Comparison of ENCODE assay signal across 10 cellular contexts in the genomic region with DNA sequence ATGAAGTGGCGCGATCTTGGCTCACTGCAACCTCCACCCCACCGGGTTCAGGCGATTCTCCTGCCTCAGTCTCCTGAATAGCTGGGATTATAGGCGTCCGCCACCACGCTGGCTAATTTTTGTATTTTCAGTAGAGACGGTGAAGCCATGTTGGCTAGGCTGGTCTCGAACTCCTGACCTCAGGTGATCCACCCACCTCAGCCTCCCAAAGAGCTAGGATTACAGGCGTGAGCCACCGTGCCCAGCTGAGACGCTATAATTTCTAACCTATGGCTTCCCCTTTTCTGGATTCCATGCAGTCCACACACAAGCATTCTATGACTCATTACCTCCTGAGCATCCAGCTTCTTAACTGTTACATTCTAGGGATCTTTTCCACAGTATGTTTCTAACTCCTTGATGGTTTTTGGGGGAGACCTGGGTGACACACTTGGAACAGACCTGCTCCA. TPM values are rescaled to one million over a fixed set of nuclear protein-coding genes. Genes with fewer than 3 reads are reported as not detected.
A peak's percentile ranks its signal among the peaks of the same experiment; 100 is the strongest.
DNase-seq lines count a peak whose midpoint lies in the region; ATAC-seq and TF ChIP-seq lines count a peak whose summit lies in the region.
"Had no signal": no experiment of that assay in that cellular context is flagged by ENCODE, and none has a peak within 500 bp of the region (broad histone marks: within the 10 kb centered on the region; RNA-seq: fewer than 3 reads in every experiment).

No MANE protein-coding gene starts in this region.

- H3K36me3 Mint-ChIP-seq in activated CD4-positive, alpha-beta T cell treated with anti-CD3 and anti-CD28 coated beads, Interleukin-2, amount 10 ng/mL, durations not matched to agents 24 days and 14 days (ENCODE audit: low read depth) = peaks cover 50% of the 10 kb centered on the region
- peaks cover 42% of the 10 kb centered on the region for H3K36me3 Mint-ChIP-seq in activated CD4-positive, alpha-beta T cell treated with anti-CD3 and anti-CD28 coated beads, Interleukin-2, amount 10 ng/mL, durations not matched to agents 7 days and 5 days (ENCODE audit: low read depth)
- H3K36me3 Mint-ChIP-seq in stimulated activated naive B cell treated with anti-CD40 and anti-IgM and Interleukin-4, amounts not matched to agents 10 μg/mL and 1 μg/mL and 100 μg/mL, for 72 hours = peaks cover 24 to 36% of the 10 kb centered on the region in 2 donors

- ATAC-seq in stimulated activated naive B cell treated with anti-CD40 and anti-IgM and Interleukin-4, amounts not matched to agents 10 μg/mL and 1 μg/mL and 100 μg/mL, for 72 hours (replicated peaks) = peak in 1 of 2 donors; percentile 39

- H3K27me3 Mint-ChIP-seq in activated CD4-positive, alpha-beta T cell treated with anti-CD3 and anti-CD28 coated beads, Interleukin-2, amount 10 ng/mL, durations not matched to agents 24 days and 14 days = no peaks in the 10 kb centered on the region
- no peaks in the 10 kb centered on the region for H3K27me3 Mint-ChIP-seq in activated CD4-positive, alpha-beta T cell treated with anti-CD3 and anti-CD28 coated beads, Interleukin-2, amount 10 ng/mL, durations not matched to agents 7 days and 5 days
- no peaks in the 10 kb centered on the region for H3K27me3 Mint-ChIP-seq in stimulated activated naive B cell treated with anti-CD40 and anti-IgM and Interleukin-4, amounts not matched to agents 10 μg/mL and 1 μg/mL and 100 μg/mL, for 72 hours

- CTCF ChIA-PET in activated CD4-positive, alpha-beta T cell treated with anti-CD3 and anti-CD28 coated beads, Interleukin-2, amount 10 ng/mL, durations not matched to agents 7 days and 5 days (lab: Charles Lee) = interaction anchor here (0.6 to 1.3 kb wide), 4 partner anchors 11 to 59 kb away, joined by 3 to 5 read pairs (median 4); no protein-coding TSS in a partner anchor

- H3K4me3 ChIP-seq in fibroblast of villous mesenchyme (ENCODE audit: low read depth, low read length) = no peak overlapping the region
- H3K4me3 ChIP-seq: BLaER1 treated with 17β-estradiol and CSF1 and Interleukin-3, amounts not matched to agents 10 nM and 100 nM had no signal

- POLR2A ChIA-PET in activated CD4-positive, alpha-beta T cell treated with anti-CD3 and anti-CD28 coated beads, Interleukin-2, amount 10 ng/mL, durations not matched to agents 7 days and 5 days (lab: Charles Lee) = interaction anchor here (1.2 kb wide), 1 partner anchor 13 kb away, joined by 5 read pairs; no protein-coding TSS in a partner anchor

- no peaks in the 10 kb centered on the region for H3K9me3 Mint-ChIP-seq in activated CD4-positive, alpha-beta T cell treated with anti-CD3 and anti-CD28 coated beads, Interleukin-2, amount 10 ng/mL, durations not matched to agents 24 days and 14 days
- H3K9me3 Mint-ChIP-seq in activated CD4-positive, alpha-beta T cell treated with anti-CD3 and anti-CD28 coated beads, Interleukin-2, amount 10 ng/mL, durations not matched to agents 7 days and 5 days = no peaks in the 10 kb centered on the region
- peaks cover 2 to 3% of the 10 kb centered on the region in 2 donors for H3K9me3 Mint-ChIP-seq in stimulated activated naive B cell treated with anti-CD40 and anti-IgM and Interleukin-4, amounts not matched to agents 10 μg/mL and 1 μg/mL and 100 μg/mL, for 72 hours

- peaks cover 18% of the 10 kb centered on the region for H3K4me1 Mint-ChIP-seq in activated CD4-positive, alpha-beta T cell treated with anti-CD3 and anti-CD28 coated beads, Interleukin-2, amount 10 ng/mL, durations not matched to agents 24 days and 14 days
- H3K4me1 Mint-ChIP-seq in activated CD4-positive, alpha-beta T cell treated with anti-CD3 and anti-CD28 coated beads, Interleukin-2, amount 10 ng/mL, durations not matched to agents 7 days and 5 days = peaks cover 23% of the 10 kb centered on the region
- peaks cover 28 to 46% of the 10 kb centered on the region in 2 donors for H3K4me1 Mint-ChIP-seq in stimulated activated naive B cell treated with anti-CD40 and anti-IgM and Interleukin-4, amounts not matched to agents 10 μg/mL and 1 μg/mL and 100 μg/mL, for 72 hours

- intact Hi-C loops in activated CD4-positive, alpha-beta T cell treated with anti-CD3 and anti-CD28 coated beads, Interleukin-2, amount 10 ng/mL, durations not matched to agents 24 days and 14 days (cut with micrococcal nuclease) = no loop called here

- H3K4me3 Mint-ChIP-seq in activated CD4-positive, alpha-beta T cell treated with anti-CD3 and anti-CD28 coated beads, Interleukin-2, amount 10 ng/mL, durations not matched to agents 24 days and 14 days = no peak overlapping the region
- no peak overlapping the region for H3K4me3 Mint-ChIP-seq in activated CD4-positive, alpha-beta T cell treated with anti-CD3 and anti-CD28 coated beads, Interleukin-2, amount 10 ng/mL, durations not matched to agents 7 days and 5 days
- H3K4me3 Mint-ChIP-seq in stimulated activated naive B cell treated with anti-CD40 and anti-IgM and Interleukin-4, amounts not matched to agents 10 μg/mL and 1 μg/mL and 100 μg/mL, for 72 hours = no peak overlapping the region

- no peak for TF ChIP-seq CTCF in fibroblast of villous mesenchyme (IDR thresholded peaks at IDR 0.05; ENCODE audit: insufficient read depth, low read depth, low read length)

- no peak for DNase-seq in activated CD4-positive, alpha-beta T cell treated with anti-CD3 and anti-CD28 coated beads, Interleukin-2, amount 10 ng/mL, durations not matched to agents 24 days and 14 days
- DNase-seq in activated CD4-positive, alpha-beta T cell treated with anti-CD3 and anti-CD28 coated beads, Interleukin-2, amount 10 ng/mL, durations not matched to agents 7 days and 5 days = no peak
- DNase-seq in T1000 (lab: John Stamatoyannopoulos, UW) = peak; percentile 10
- peak; percentile 82 for DNase-seq in fibroblast of villous mesenchyme (ENCODE audit: low read depth)
- no peak for DNase-seq in stimulated activated naive B cell treated with anti-CD40 and anti-IgM and Interleukin-4, amounts not matched to agents 10 μg/mL and 1 μg/mL and 100 μg/mL, for 72 hours
- no peak for DNase-seq in amygdala (lab: John Stamatoyannopoulos, UW)
- DNase-seq in NCI-H1436 treated with DMSO at 0.1 percent for 48 hours (lab: John Stamatoyannopoulos, UW) = no peak
- no peak for DNase-seq in activated CD8-positive, alpha-beta memory T cell treated with anti-CD3 and anti-CD28 coated beads, Interleukin-2, amount 50 U/mL, for 4 hours
- DNase-seq: activated CD4-positive, CD25-positive, alpha-beta regulatory T cell had no signal

- peak overlapping the region; percentile 11 for H3K27ac Mint-ChIP-seq in activated CD4-positive, alpha-beta T cell treated with anti-CD3 and anti-CD28 coated beads, Interleukin-2, amount 10 ng/mL, durations not matched to agents 24 days and 14 days
- H3K27ac Mint-ChIP-seq in activated CD4-positive, alpha-beta T cell treated with anti-CD3 and anti-CD28 coated beads, Interleukin-2, amount 10 ng/mL, durations not matched to agents 7 days and 5 days = no peak overlapping the region
- peak overlapping the region; percentile 78 for H3K27ac Mint-ChIP-seq in stimulated activated naive B cell treated with anti-CD40 and anti-IgM and Interleukin-4, amounts not matched to agents 10 μg/mL and 1 μg/mL and 100 μg/mL, for 72 hours

RNA-seq across cellular contexts. Expression of a gene that starts 11.9 kb away (rescaled TPM):
- 98.1 and 101 TPM in 2 replicates for total RNA-seq in activated CD4-positive, alpha-beta T cell treated with anti-CD3 and anti-CD28 coated beads, Interleukin-2, amount 10 ng/mL, durations not matched to agents 24 days and 14 days
- total RNA-seq in activated CD4-positive, alpha-beta T cell treated with anti-CD3 and anti-CD28 coated beads, Interleukin-2, amount 10 ng/mL, durations not matched to agents 7 days and 5 days = 10 to 100 TPM; 74.7 to 75.7 TPM
- 39.6 and 80.3 TPM in 2 replicates for total RNA-seq in fibroblast of villous mesenchyme

RNA-seq across cellular contexts. Expression of a gene that starts 53.6 kb away (rescaled TPM):
- total RNA-seq in activated CD4-positive, alpha-beta T cell treated with anti-CD3 and anti-CD28 coated beads, Interleukin-2, amount 10 ng/mL, durations not matched to agents 24 days and 14 days = 2,196 and 2,218 TPM in 2 replicates
- total RNA-seq in activated CD4-positive, alpha-beta T cell treated with anti-CD3 and anti-CD28 coated beads, Interleukin-2, amount 10 ng/mL, durations not matched to agents 7 days and 5 days = 1,000 to 10,000 TPM; 5,491 to 5,845 TPM
- 3,561 and 6,804 TPM in 2 replicates for total RNA-seq in fibroblast of villous mesenchyme

Comparison
In these comparisons a context has a peak if more than half of its experiments do, and no peak if none do; other contexts are left out.
1. DNase-seq: peak in T1000 (single experiment) and fibroblast of villous mesenchyme (single experiment); none in activated CD4-positive, alpha-beta T cell treated with anti-CD3 and anti-CD28 coated beads, Interleukin-2, amount 10 ng/mL, durations not matched to agents 24 days and 14 days (single experiment), activated CD4-positive, alpha-beta T cell treated with anti-CD3 and anti-CD28 coated beads, Interleukin-2, amount 10 ng/mL, durations not matched to agents 7 days and 5 days (single experiment), stimulated activated naive B cell treated with anti-CD40 and anti-IgM and Interleukin-4, amounts not matched to agents 10 μg/mL and 1 μg/mL and 100 μg/mL, for 72 hours (single experiment), amygdala (0 of 56), NCI-H1436 treated with DMSO at 0.1 percent for 48 hours (single experiment) and activated CD8-positive, alpha-beta memory T cell treated with anti-CD3 and anti-CD28 coated beads, Interleukin-2, amount 50 U/mL, for 4 hours (single experiment).